ENCODE assay signal across 27 cellular contexts in genomic region chr10:78318305-78318704, GRCh38.
A peak's percentile ranks its signal among the peaks of the same experiment; 100 is the strongest.
DNase-seq lines count a peak whose midpoint lies in the region; ATAC-seq, FAIRE-seq and TF ChIP-seq lines count a peak whose summit lies in the region.
"Had no signal": no experiment of that assay in that cellular context is flagged by ENCODE, and none has a peak within 500 bp of the region (broad histone marks: within the 10 kb centered on the region; RNA-seq: fewer than 3 reads in every experiment).

No MANE protein-coding gene starts in this region.

- H3K27ac ChIP-seq in left ventricle myocardium inferior (replicated peaks) (no peak overlapping the region), vagina (peak overlapping the region; percentile 50), upper lobe of right lung (no peak overlapping the region)
- H3K27ac ChIP-seq: breast epithelium had no signal

- ATAC-seq in left ventricle myocardium superior, result peak; percentile 44
- ATAC-seq in sciatic nerve, result no peak
- ATAC-seq in upper lobe of right lung, result no peak
- ATAC-seq: activated T-helper 17 cell treated with anti-CD3 and anti-CD28 coated beads, Interleukin-2, amount 50 U/mL, for 72 hours; GM12878; Right ventricle myocardium inferior had no signal

- DNase-seq in left ventricle myocardium superior, result no peak
- no peak for DNase-seq in left ventricle myocardium inferior
- DNase-seq in islet precursor cell, result peak; percentile 54
- peak; percentile 9 for DNase-seq in sciatic nerve (ENCODE audit: low spot score)
- no peak for DNase-seq in vagina (ENCODE audit: extremely low spot score in 2 of 2)
- no peak for DNase-seq in urothelium cell line (ENCODE audit: low spot score)
- no peak for DNase-seq in upper lobe of right lung
- no peak for DNase-seq in H4 (ENCODE audit: low spot score)
- DNase-seq: activated CD4-positive, alpha-beta memory T cell treated with anti-CD3 and anti-CD28 coated beads for 36 hours; activated CD4-positive, CD25-positive, alpha-beta regulatory T cell treated with anti-CD3 and anti-CD28 coated beads, Interleukin-2, amount 50 U/mL, for 72 hours; AML-193; CD4-positive, CD25-positive, alpha-beta regulatory T cell; effector CD4-positive, alpha-beta T cell; glutamatergic neuron; GOT3; NCI-H1436 treated with DMSO at 0.1 percent for 48 hours; NCI-H2081 treated with DMSO at 0.1 percent for 48 hours; NCI-H2227 treated with DMSO at 0.1 percent for 48 hours; NCI-H69; nephron progenitor cell; T-helper 2 cell had no signal

- H3K9me3 ChIP-seq in left ventricle myocardium inferior (replicated peaks), result peaks cover 9% of the 10 kb centered on the region
- no peaks in the 10 kb centered on the region for H3K9me3 ChIP-seq in vagina
- no peaks in the 10 kb centered on the region for H3K9me3 ChIP-seq in upper lobe of right lung
- H3K9me3 ChIP-seq: breast epithelium had no signal

- H3K4me1 ChIP-seq in left ventricle myocardium inferior (peaks cover 18% of the 10 kb centered on the region), vagina (peaks cover 29% of the 10 kb centered on the region), upper lobe of right lung (peaks cover 8% of the 10 kb centered on the region)

- TF ChIP-seq POLR2A in vagina (IDR thresholded peaks at IDR 0.05), result no peak

- H3K27me3 ChIP-seq in left ventricle myocardium inferior (ENCODE audit: low read depth) (no peaks in the 10 kb centered on the region), vagina (no peaks in the 10 kb centered on the region), upper lobe of right lung (no peaks in the 10 kb centered on the region)
- H3K27me3 ChIP-seq: breast epithelium had no signal

- no peak for FAIRE-seq in urothelium cell line (lab: Jason Lieb, UNC)
- FAIRE-seq: D721Med, GM12878, keratinocyte had no signal

- no peak overlapping the region for H3K4me3 ChIP-seq in left ventricle myocardium inferior
- H3K4me3 ChIP-seq in vagina, result no peak overlapping the region
- H3K4me3 ChIP-seq in upper lobe of right lung, result no peak overlapping the region
- H3K4me3 ChIP-seq: breast epithelium, GM12878 had no signal

- intact Hi-C loops in left ventricle myocardium superior (cut with micrococcal nuclease), result no loop called here
- intact Hi-C loops in left ventricle myocardium inferior (cut with micrococcal nuclease), result no loop called here
- intact Hi-C loops in sciatic nerve (cut with DNase I), result no loop called here
- intact Hi-C loops in vagina (cut with DNase I), result loop anchor here (5.0 kb wide), 1 partner anchor 1284 kb away; no protein-coding TSS in a partner anchor
- intact Hi-C loops in upper lobe of right lung (cut with DNase I), result no loop called here

- TF ChIP-seq CTCF in left ventricle myocardium inferior (IDR thresholded peaks at IDR 0.05; ENCODE audit: borderline replicate concordance) (no peak), vagina (IDR thresholded peaks at IDR 0.05) (no peak), upper lobe of right lung (IDR thresholded peaks at IDR 0.05) (no peak)

- H3K36me3 ChIP-seq in left ventricle myocardium inferior, result no peaks in the 10 kb centered on the region
- H3K36me3 ChIP-seq in vagina, result no peaks in the 10 kb centered on the region
- H3K36me3 ChIP-seq in upper lobe of right lung, result no peaks in the 10 kb centered on the region
- H3K36me3 ChIP-seq: breast epithelium had no signal

Comparison
In these comparisons a context has a peak if more than half of its experiments do, and no peak if none do; other contexts are left out.
1. DNase-seq: peak in islet precursor cell (single experiment) and sciatic nerve (single experiment); none in left ventricle myocardium superior (single experiment), left ventricle myocardium inferior (single experiment), vagina (0 of 2), urothelium cell line (single experiment), upper lobe of right lung (single experiment) and H4 (single experiment).